ENCODE assay signal across 33 cellular contexts in the genomic region with DNA sequence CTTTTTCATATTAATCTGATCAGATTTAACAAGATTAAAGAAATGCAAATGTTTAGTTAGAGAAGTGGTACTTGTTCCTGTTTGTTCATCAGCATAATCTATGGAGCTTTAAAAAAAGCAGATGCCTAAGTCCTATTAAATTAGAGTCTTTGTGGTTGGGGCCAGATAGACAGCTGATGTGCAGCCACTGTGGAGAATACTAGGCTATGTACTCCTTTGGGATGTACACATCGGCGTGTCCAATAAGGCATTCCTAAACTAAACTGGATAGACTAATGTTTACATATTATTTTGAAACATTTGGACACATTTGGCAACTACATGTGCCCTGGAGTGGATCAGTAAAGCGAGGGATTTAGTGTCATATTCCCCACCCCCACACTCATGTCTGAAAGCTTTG.
"Had no signal": no experiment of that assay in that cellular context is flagged by ENCODE, and none has a peak within 500 bp of the region (broad histone marks: within the 10 kb centered on the region; RNA-seq: fewer than 3 reads in every experiment).

No MANE protein-coding gene starts in this region.

- H3K27ac ChIP-seq: brain microvascular endothelial cell, SK-N-MC, VCaP had no signal

- H3K4me3 ChIP-seq: SK-N-MC had no signal

- H3K36me3 ChIP-seq: brain microvascular endothelial cell had no signal

- ATAC-seq: activated CD8-positive, alpha-beta T cell treated with anti-CD3 and anti-CD28 coated beads for 36 hours; activated T-cell treated with anti-CD3 and anti-CD28 coated beads, Interleukin-2, amount 50 U/mL, for 72 hours; activated T-helper 17 cell treated with anti-CD3 and anti-CD28 coated beads, Interleukin-2, amount 50 U/mL, for 72 hours; Panc1 had no signal

- H3K27me3 ChIP-seq: brain microvascular endothelial cell had no signal

- DNase-seq: activated B cell treated with CpG ODN at 0.5 μM for 24 hours; activated CD4-positive, alpha-beta T cell treated with anti-CD3 and anti-CD28 coated beads for 4 hours; activated CD4-positive, CD25-positive, alpha-beta regulatory T cell treated with anti-CD3 and anti-CD28 coated beads, Interleukin-2, amount 50 U/mL, for 72 hours; activated CD8-positive, alpha-beta T cell treated with anti-CD3 and anti-CD28 coated beads for 36 hours; activated effector memory CD4-positive, alpha-beta T cell treated with anti-CD3 and anti-CD28 coated beads, Interleukin-2, amount 50 U/mL, for 16 hours; activated naive CD4-positive, alpha-beta T cell; activated naive CD4-positive, alpha-beta T cell treated with anti-CD3 and anti-CD28 coated beads, Interleukin-2, amount 50 U/mL, for 16 hours; activated naive CD8-positive, alpha-beta T cell treated with anti-CD3 and anti-CD28 coated beads for 36 hours; activated T-cell treated with anti-CD3 and anti-CD28 coated beads, Interleukin-2, amount 50 U/mL, for 1 hour; activated T-cell treated with anti-CD3 and anti-CD28 coated beads, Interleukin-2, amount 50 U/mL, for 72 hours; amniotic stem cell; aorta; brain microvascular endothelial cell; central memory CD4-positive, alpha-beta T cell; Karpas-422; KBM-7; NCI-H1105; NCI-H1417 treated with DMSO at 0.1 percent for 48 hours; NCI-H187 treated with DMSO at 0.1 percent for 48 hours; NCI-H2081; NCI-H2171 treated with DMSO at 0.1 percent for 48 hours; NCI-H226; NCI-H526 treated with DMSO at 0.1 percent for 48 hours; NCI-H774; SHP77; SW 1271; T-helper 1 cell; T-helper 2 cell; T-helper 9 cell had no signal
